ENCODE assay signal across 13 cellular contexts in the genomic region with DNA sequence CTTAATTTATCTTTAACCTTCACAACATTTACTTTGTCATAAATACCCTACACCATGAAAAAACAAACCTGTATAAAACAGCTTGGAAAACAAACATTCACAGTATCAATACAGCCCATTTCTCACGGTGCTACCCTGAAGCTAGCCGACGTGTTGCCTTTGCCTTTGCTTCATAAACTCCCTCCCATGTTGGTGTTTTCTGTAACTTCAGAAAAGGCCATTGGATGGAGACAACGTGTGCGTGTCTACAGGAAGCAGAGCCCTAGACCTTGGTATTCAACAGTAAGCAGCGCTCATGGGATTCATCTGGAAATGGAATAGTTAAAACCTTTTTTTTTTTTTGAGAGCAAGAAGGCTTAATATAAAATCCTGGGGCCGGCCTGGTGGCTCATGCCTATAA. TPM values are rescaled to one million over a fixed set of nuclear protein-coding genes. Genes with fewer than 3 reads are reported as not detected.
DNase-seq lines count a peak whose midpoint lies in the region; ATAC-seq and TF ChIP-seq lines count a peak whose summit lies in the region.
"Had no signal": no experiment of that assay in that cellular context is flagged by ENCODE, and none has a peak within 500 bp of the region (broad histone marks: within the 10 kb centered on the region; RNA-seq: fewer than 3 reads in every experiment).

No MANE protein-coding gene starts in this region.

- H3K79me2 ChIP-seq in DOHH2 (ENCODE audit: control insufficient read depth, low read length) (no peaks in the 10 kb centered on the region), MM.1S (ENCODE audit: low read length) (no peaks in the 10 kb centered on the region)

- no peak overlapping the region for H2AFZ ChIP-seq in MM.1S (ENCODE audit: low read length)

- intact Hi-C loops in body of pancreas (cut with DNase I): no loop called here

- H4K20me1 ChIP-seq in BLaER1 (no peaks in the 10 kb centered on the region), DOHH2 (ENCODE audit: control insufficient read depth, insufficient read depth, low read depth, low read length) (no peaks in the 10 kb centered on the region), MM.1S (ENCODE audit: insufficient read depth, low read length) (no peaks in the 10 kb centered on the region)

- 44 to 51% methylated on average over 7 of the region's 7 CpGs for WGBS in body of pancreas, 2 donors

- no peak for TF ChIP-seq POLR2A in body of pancreas (IDR thresholded peaks at IDR 0.05)

- H3K27me3 ChIP-seq in BLaER1 (no peaks in the 10 kb centered on the region), DOHH2 (ENCODE audit: control insufficient read depth, low read length) (no peaks in the 10 kb centered on the region), MM.1S (replicated peaks; ENCODE audit: insufficient read depth, low read length) (no peaks in the 10 kb centered on the region), body of pancreas (no peaks in the 10 kb centered on the region)
- H3K27me3 ChIP-seq: BE2C had no signal

- H3K9me2 ChIP-seq in DOHH2 (replicated peaks; ENCODE audit: control insufficient read depth, low read length) (no peaks in the 10 kb centered on the region), MM.1S (replicated peaks; ENCODE audit: insufficient read depth, low read length) (no peaks in the 10 kb centered on the region)

- H3F3A ChIP-seq in DOHH2 (ENCODE audit: control insufficient read depth, insufficient read depth): peaks cover 10% of the 10 kb centered on the region
- no peaks in the 10 kb centered on the region for H3F3A ChIP-seq in MM.1S (ENCODE audit: insufficient read depth, low read length)

- H3K9me3 ChIP-seq in BLaER1 (no peaks in the 10 kb centered on the region), DOHH2 (ENCODE audit: control insufficient read depth, insufficient read depth, low read length) (no peaks in the 10 kb centered on the region), MM.1S (replicated peaks; ENCODE audit: insufficient read depth, low read length) (no peaks in the 10 kb centered on the region), body of pancreas (no peaks in the 10 kb centered on the region)
- H3K9me3 ChIP-seq: BE2C, Caco-2, HAP-1 had no signal

- H3K4me1 ChIP-seq in BLaER1 (peaks cover 44% of the 10 kb centered on the region), DOHH2 (ENCODE audit: control insufficient read depth, low read length) (peaks cover 29% of the 10 kb centered on the region), MM.1S (ENCODE audit: low read length) (0 out of 2 replicates have a peak, but pooled peaks cover 3% of the 10 kb centered on the region), body of pancreas (peaks cover 6% of the 10 kb centered on the region)
- H3K4me1 ChIP-seq: BE2C, Caco-2, HAP-1 had no signal

- TF ChIP-seq CTCF in DOHH2 (IDR thresholded peaks at IDR 0.05; ENCODE audit: low read depth, low read length, poor library complexity, severe bottlenecking) (no peak), MM.1S (IDR thresholded peaks at IDR 0.05; ENCODE audit: low read length) (no peak), body of pancreas (IDR thresholded peaks at IDR 0.05) (no peak)

- H3K27ac ChIP-seq in BLaER1: peak overlapping the region; percentile 79
- H3K27ac ChIP-seq in DOHH2 (ENCODE audit: low read depth, low read length): peak overlapping the region; percentile 45
- peak overlapping the region; percentile 51; the same call in 1 of the 2 replicates for H3K27ac ChIP-seq in MM.1S (ENCODE audit: low read length)
- peak overlapping the region in 2 of 4 donors; percentile 13 to 28 for H3K27ac ChIP-seq in body of pancreas

- peak; percentile 51 for ATAC-seq in body of pancreas
- ATAC-seq: GM12878 had no signal

- DNase-seq in MM.1S: no peak
- DNase-seq in body of pancreas: no peak
- no peak for DNase-seq in GM19238 (ENCODE audit: insufficient read length, low spot score)
- DNase-seq in activated CD4-positive, alpha-beta T cell treated with anti-CD3 and anti-CD28 coated beads for 48 hours: no peak
- DNase-seq in NCI-H1105 (lab: John Stamatoyannopoulos, UW): no peak
- no peak for DNase-seq in iPS-NIHi11 (ENCODE audit: low spot score)
- DNase-seq: BE2C; Caco-2; CD8-positive, alpha-beta memory T cell had no signal

- no peak overlapping the region for H3K4me3 ChIP-seq in BLaER1
- no peak overlapping the region for H3K4me3 ChIP-seq in DOHH2 (ENCODE audit: low read length)
- no peak overlapping the region for H3K4me3 ChIP-seq in MM.1S (ENCODE audit: low read length)
- no peak overlapping the region for H3K4me3 ChIP-seq in body of pancreas
- H3K4me3 ChIP-seq: GM12878, HAP-1 had no signal

- H3K4me2 ChIP-seq in BLaER1 (peak overlapping the region; percentile 85), DOHH2 (ENCODE audit: low read length) (peak overlapping the region; percentile 58), MM.1S (ENCODE audit: low read depth, low read length) (peak overlapping the region; percentile 23)

- peaks cover 17% of the 10 kb centered on the region for H3K36me3 ChIP-seq in BLaER1
- H3K36me3 ChIP-seq in DOHH2 (ENCODE audit: control insufficient read depth, low read length): no peaks in the 10 kb centered on the region
- H3K36me3 ChIP-seq in MM.1S (replicated peaks; ENCODE audit: insufficient read depth, low read length): no peaks in the 10 kb centered on the region
- peaks cover 0 to 2% of the 10 kb centered on the region in 2 donors for H3K36me3 ChIP-seq in body of pancreas (replicated peaks in 1 of 2; ENCODE audit: insufficient read depth in 1 of 2, low read depth in 2 of 2)
- H3K36me3 ChIP-seq: BE2C had no signal

- H3K9ac ChIP-seq in BLaER1 (peak overlapping the region; percentile 51; the same call in 1 of the 2 replicates), MM.1S (ENCODE audit: low read length) (no peak overlapping the region)

RNA-seq across cellular contexts. Expression of gene PRDM15, which starts 7.2 kb away (rescaled TPM):
- total RNA-seq in body of pancreas: 1 to 10 TPM; 3.1 to 6.9 TPM

Comparison
In these comparisons a context has a peak if more than half of its experiments do, and no peak if none do; other contexts are left out.
1. H3K4me2 ChIP-seq: peak in every context shown above with its lines; median percentile 85 in BLaER1; 58 in DOHH2; 23 in MM.1S.